Comparison of ENCODE assay signal across 28 cellular contexts in genomic region chr2:39678170-39678569, GRCh38. TPM values are rescaled to one million over a fixed set of nuclear protein-coding genes. Genes with fewer than 3 reads are reported as not detected.
"Had no signal": no experiment of that assay in that cellular context is flagged by ENCODE, and none has a peak within 500 bp of the region (broad histone marks: within the 10 kb centered on the region; RNA-seq: fewer than 3 reads in every experiment).

No MANE protein-coding gene starts in this region.

- DNase-seq: colonic mucosa; cortex of kidney; effector CD8-positive, alpha-beta T cell; effector memory CD8-positive, alpha-beta T cell; endodermal cell; erythroblast; esophagus squamous epithelium; foreskin fibroblast; foreskin melanocyte; gastrocnemius medialis; glutamatergic neuron; head of caudate nucleus; heart right ventricle; hippocampal formation; left cardiac atrium; left lung; left ventricle myocardium superior; lower lobe of right lung; mesenchymal stem cell; mucosa of descending colon; naive B cell had no signal

- FAIRE-seq: endometrium, islet of Langerhans, keratinocyte had no signal

- H3K4me3 ChIP-seq: colonic mucosa, esophagus squamous epithelium, gastrocnemius medialis, heart right ventricle, left lung, lower lobe of right lung, mucosa of descending colon had no signal

- H3K9me3 ChIP-seq: colonic mucosa, esophagus squamous epithelium, gastrocnemius medialis, lower lobe of right lung, mucosa of descending colon had no signal

- H3K27me3 ChIP-seq: colonic mucosa, gastrocnemius medialis, heart right ventricle, left lung had no signal

- H3K36me3 ChIP-seq: colonic mucosa, esophagus squamous epithelium, gastrocnemius medialis, heart right ventricle, left lung, lower lobe of right lung had no signal

- H3K4me1 ChIP-seq: colonic mucosa, esophagus squamous epithelium, gastrocnemius medialis, left lung, lower lobe of right lung had no signal

- ATAC-seq: effector memory CD8-positive, alpha-beta T cell; esophagus mucosa; gastrocnemius medialis; heart right ventricle; left cardiac atrium; left lung; left ventricle myocardium superior; lower lobe of right lung; mucosa of descending colon had no signal

- H3K27ac ChIP-seq: colonic mucosa, epithelial cell of prostate, esophagus squamous epithelium, gastrocnemius medialis, heart right ventricle, left lung, lower lobe of right lung had no signal

RNA-seq across cellular contexts. Expression of gene TMEM178A, which starts 12.5 kb away (rescaled TPM):
- total RNA-seq: dermis microvascular lymphatic vessel endothelial cell, lung microvascular endothelial cell had no signal
